Comparison of ENCODE assay signal across 1 cellular context in the genomic region with DNA sequence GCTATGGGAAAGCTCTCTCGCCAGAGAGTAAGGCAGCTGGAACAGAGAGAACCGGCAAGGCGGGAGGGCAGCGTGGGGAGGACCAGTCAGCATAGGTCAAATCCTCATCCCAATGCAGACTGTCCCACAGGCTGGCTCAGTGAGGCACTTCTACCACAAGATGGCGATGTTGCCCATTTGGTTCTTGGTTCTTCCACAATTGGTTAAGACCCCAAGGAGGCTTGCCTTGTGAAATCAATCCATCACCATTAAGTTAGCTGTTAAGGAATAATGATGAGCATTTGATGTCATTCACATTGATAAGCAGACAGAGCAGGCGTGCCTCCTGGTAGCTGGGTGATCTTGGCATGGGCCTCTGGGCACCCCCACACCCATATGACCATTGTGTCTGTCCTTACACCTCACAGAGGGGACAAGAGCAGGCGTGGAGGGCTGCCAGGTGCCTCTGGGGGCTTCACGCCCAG.
TF ChIP-seq lines count a peak whose summit lies in the region.

No MANE protein-coding gene starts in this region.

TF ChIP-seq in HepG2, 621 proteins besides CTCF, POLR2A, EP300 and RAD21 (continues in another document):
- TF ChIP-seq, protein P1, sequence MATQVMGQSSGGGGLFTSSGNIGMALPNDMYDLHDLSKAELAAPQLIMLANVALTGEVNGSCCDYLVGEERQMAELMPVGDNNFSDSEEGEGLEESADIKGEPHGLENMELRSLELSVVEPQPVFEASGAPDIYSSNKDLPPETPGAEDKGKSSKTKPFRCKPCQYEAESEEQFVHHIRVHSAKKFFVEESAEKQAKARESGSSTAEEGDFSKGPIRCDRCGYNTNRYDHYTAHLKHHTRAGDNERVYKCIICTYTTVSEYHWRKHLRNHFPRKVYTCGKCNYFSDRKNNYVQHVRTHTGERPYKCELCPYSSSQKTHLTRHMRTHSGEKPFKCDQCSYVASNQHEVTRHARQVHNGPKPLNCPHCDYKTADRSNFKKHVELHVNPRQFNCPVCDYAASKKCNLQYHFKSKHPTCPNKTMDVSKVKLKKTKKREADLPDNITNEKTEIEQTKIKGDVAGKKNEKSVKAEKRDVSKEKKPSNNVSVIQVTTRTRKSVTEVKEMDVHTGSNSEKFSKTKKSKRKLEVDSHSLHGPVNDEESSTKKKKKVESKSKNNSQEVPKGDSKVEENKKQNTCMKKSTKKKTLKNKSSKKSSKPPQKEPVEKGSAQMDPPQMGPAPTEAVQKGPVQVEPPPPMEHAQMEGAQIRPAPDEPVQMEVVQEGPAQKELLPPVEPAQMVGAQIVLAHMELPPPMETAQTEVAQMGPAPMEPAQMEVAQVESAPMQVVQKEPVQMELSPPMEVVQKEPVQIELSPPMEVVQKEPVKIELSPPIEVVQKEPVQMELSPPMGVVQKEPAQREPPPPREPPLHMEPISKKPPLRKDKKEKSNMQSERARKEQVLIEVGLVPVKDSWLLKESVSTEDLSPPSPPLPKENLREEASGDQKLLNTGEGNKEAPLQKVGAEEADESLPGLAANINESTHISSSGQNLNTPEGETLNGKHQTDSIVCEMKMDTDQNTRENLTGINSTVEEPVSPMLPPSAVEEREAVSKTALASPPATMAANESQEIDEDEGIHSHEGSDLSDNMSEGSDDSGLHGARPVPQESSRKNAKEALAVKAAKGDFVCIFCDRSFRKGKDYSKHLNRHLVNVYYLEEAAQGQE (IDR thresholded peaks at IDR 0.05; ENCODE audit: borderline replicate concordance in 1 of 2, low read depth in 1 of 2, low read length in 2 of 2), result no peak
- TF ChIP-seq SMAD3 (CRISPR knock-in tag; IDR thresholded peaks at IDR 0.05) (peak; percentile 43; the same call in 1 of the 2 replicates), NPAS2 (CRISPR knock-in tag; IDR thresholded peaks at IDR 0.05; ENCODE audit: borderline replicate concordance) (no peak), NR2F6 (IDR thresholded peaks at IDR 0.05) (no peak), NR2F6 (CRISPR knock-in tag; IDR thresholded peaks at IDR 0.05) (peak; percentile 61), MED8 (CRISPR knock-in tag; IDR thresholded peaks at IDR 0.05; ENCODE audit: insufficient replicate concordance) (no peak), REL (CRISPR knock-in tag; conservative IDR thresholded peaks at IDR 0.05) (no peak), JUND (CRISPR knock-in tag; IDR thresholded peaks at IDR 0.05) (no peak), SMAD9 (CRISPR knock-in tag; IDR thresholded peaks at IDR 0.05) (no peak), NCOA1 (CRISPR knock-in tag; IDR thresholded peaks at IDR 0.05) (no peak), NR1H2 (CRISPR knock-in tag; IDR thresholded peaks at IDR 0.05; ENCODE audit: borderline replicate concordance, low read depth) (no peak), KLF9 (CRISPR knock-in tag; IDR thresholded peaks at IDR 0.05; ENCODE audit: low read depth) (no peak), GATA4 (IDR thresholded peaks at IDR 0.05; ENCODE audit: borderline replicate concordance, low read depth) (no peak), PAX8 (CRISPR knock-in tag; IDR thresholded peaks at IDR 0.05; ENCODE audit: borderline replicate concordance) (no peak), THAP11 (CRISPR knock-in tag; IDR thresholded peaks at IDR 0.05) (0 out of 2 replicates have a peak, but pooled peaks have one; percentile 46), SRSF9 (IDR thresholded peaks at IDR 0.05; ENCODE audit: borderline replicate concordance, insufficient read depth, low read depth, low read length, poor library complexity, severe bottlenecking) (no peak), MTA3 (CRISPR knock-in tag; IDR thresholded peaks at IDR 0.05) (no peak), KLF16 (CRISPR knock-in tag; IDR thresholded peaks at IDR 0.05) (0 out of 4 replicates have a peak, but pooled peaks of 1 of the 2 experiments have one; percentile 38), ZMYM4 (CRISPR knock-in tag; IDR thresholded peaks at IDR 0.05) (no peak), SP2 (CRISPR knock-in tag; IDR thresholded peaks at IDR 0.05) (0 out of 2 replicates have a peak, but pooled peaks have one; percentile 14), HOXA7 (CRISPR knock-in tag; IDR thresholded peaks at IDR 0.05) (no peak), SMAD1 (CRISPR knock-in tag; IDR thresholded peaks at IDR 0.05; ENCODE audit: borderline replicate concordance, low read depth) (0 out of 2 replicates have a peak, but pooled peaks have one; percentile 36), DMAP1 (CRISPR knock-in tag; IDR thresholded peaks at IDR 0.05) (no peak), ZC3H13 (CRISPR knock-in tag; IDR thresholded peaks at IDR 0.05) (no peak), ZNF30 (CRISPR knock-in tag; IDR thresholded peaks at IDR 0.05) (no peak), KDM2A (CRISPR knock-in tag; IDR thresholded peaks at IDR 0.05; ENCODE audit: borderline replicate concordance, low read depth) (peak; percentile 76), FOXK1 (CRISPR knock-in tag; IDR thresholded peaks at IDR 0.05; ENCODE audit: borderline replicate concordance, low read depth) (no peak)
- TF ChIP-seq, protein P2, sequence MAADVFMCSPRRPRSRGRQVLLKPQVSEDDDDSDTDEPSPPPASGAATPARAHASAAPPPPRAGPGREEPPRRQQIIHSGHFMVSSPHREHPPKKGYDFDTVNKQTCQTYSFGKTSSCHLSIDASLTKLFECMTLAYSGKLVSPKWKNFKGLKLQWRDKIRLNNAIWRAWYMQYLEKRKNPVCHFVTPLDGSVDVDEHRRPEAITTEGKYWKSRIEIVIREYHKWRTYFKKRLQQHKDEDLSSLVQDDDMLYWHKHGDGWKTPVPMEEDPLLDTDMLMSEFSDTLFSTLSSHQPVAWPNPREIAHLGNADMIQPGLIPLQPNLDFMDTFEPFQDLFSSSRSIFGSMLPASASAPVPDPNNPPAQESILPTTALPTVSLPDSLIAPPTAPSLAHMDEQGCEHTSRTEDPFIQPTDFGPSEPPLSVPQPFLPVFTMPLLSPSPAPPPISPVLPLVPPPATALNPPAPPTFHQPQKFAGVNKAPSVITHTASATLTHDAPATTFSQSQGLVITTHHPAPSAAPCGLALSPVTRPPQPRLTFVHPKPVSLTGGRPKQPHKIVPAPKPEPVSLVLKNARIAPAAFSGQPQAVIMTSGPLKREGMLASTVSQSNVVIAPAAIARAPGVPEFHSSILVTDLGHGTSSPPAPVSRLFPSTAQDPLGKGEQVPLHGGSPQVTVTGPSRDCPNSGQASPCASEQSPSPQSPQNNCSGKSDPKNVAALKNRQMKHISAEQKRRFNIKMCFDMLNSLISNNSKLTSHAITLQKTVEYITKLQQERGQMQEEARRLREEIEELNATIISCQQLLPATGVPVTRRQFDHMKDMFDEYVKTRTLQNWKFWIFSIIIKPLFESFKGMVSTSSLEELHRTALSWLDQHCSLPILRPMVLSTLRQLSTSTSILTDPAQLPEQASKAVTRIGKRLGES (CRISPR knock-in tag; IDR thresholded peaks at IDR 0.05; ENCODE audit: borderline replicate concordance), result no peak
- TF ChIP-seq, protein P3, sequence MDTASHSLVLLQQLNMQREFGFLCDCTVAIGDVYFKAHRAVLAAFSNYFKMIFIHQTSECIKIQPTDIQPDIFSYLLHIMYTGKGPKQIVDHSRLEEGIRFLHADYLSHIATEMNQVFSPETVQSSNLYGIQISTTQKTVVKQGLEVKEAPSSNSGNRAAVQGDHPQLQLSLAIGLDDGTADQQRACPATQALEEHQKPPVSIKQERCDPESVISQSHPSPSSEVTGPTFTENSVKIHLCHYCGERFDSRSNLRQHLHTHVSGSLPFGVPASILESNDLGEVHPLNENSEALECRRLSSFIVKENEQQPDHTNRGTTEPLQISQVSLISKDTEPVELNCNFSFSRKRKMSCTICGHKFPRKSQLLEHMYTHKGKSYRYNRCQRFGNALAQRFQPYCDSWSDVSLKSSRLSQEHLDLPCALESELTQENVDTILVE (CRISPR knock-in tag; IDR thresholded peaks at IDR 0.05), result peak; percentile 38; the same call in 1 of the 2 replicates
- TF ChIP-seq, protein P4, sequence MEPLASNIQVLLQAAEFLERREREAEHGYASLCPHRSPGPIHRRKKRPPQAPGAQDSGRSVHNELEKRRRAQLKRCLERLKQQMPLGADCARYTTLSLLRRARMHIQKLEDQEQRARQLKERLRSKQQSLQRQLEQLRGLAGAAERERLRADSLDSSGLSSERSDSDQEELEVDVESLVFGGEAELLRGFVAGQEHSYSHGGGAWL (CRISPR knock-in tag; IDR thresholded peaks at IDR 0.05), result no peak
- TF ChIP-seq, protein P5, sequence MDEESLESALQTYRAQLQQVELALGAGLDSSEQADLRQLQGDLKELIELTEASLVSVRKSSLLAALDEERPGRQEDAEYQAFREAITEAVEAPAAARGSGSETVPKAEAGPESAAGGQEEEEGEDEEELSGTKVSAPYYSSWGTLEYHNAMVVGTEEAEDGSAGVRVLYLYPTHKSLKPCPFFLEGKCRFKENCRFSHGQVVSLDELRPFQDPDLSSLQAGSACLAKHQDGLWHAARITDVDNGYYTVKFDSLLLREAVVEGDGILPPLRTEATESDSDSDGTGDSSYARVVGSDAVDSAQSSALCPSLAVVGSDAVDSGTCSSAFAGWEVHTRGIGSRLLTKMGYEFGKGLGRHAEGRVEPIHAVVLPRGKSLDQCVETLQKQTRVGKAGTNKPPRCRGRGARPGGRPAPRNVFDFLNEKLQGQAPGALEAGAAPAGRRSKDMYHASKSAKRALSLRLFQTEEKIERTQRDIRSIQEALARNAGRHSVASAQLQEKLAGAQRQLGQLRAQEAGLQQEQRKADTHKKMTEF (CRISPR knock-in tag; IDR thresholded peaks at IDR 0.05), result no peak
- TF ChIP-seq, protein P6, sequence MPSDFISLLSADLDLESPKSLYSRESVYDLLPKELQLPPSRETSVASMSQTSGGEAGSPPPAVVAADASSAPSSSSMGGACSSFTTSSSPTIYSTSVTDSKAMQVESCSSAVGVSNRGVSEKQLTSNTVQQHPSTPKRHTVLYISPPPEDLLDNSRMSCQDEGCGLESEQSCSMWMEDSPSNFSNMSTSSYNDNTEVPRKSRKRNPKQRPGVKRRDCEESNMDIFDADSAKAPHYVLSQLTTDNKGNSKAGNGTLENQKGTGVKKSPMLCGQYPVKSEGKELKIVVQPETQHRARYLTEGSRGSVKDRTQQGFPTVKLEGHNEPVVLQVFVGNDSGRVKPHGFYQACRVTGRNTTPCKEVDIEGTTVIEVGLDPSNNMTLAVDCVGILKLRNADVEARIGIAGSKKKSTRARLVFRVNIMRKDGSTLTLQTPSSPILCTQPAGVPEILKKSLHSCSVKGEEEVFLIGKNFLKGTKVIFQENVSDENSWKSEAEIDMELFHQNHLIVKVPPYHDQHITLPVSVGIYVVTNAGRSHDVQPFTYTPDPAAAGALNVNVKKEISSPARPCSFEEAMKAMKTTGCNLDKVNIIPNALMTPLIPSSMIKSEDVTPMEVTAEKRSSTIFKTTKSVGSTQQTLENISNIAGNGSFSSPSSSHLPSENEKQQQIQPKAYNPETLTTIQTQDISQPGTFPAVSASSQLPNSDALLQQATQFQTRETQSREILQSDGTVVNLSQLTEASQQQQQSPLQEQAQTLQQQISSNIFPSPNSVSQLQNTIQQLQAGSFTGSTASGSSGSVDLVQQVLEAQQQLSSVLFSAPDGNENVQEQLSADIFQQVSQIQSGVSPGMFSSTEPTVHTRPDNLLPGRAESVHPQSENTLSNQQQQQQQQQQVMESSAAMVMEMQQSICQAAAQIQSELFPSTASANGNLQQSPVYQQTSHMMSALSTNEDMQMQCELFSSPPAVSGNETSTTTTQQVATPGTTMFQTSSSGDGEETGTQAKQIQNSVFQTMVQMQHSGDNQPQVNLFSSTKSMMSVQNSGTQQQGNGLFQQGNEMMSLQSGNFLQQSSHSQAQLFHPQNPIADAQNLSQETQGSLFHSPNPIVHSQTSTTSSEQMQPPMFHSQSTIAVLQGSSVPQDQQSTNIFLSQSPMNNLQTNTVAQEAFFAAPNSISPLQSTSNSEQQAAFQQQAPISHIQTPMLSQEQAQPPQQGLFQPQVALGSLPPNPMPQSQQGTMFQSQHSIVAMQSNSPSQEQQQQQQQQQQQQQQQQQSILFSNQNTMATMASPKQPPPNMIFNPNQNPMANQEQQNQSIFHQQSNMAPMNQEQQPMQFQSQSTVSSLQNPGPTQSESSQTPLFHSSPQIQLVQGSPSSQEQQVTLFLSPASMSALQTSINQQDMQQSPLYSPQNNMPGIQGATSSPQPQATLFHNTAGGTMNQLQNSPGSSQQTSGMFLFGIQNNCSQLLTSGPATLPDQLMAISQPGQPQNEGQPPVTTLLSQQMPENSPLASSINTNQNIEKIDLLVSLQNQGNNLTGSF (CRISPR knock-in tag; IDR thresholded peaks at IDR 0.05), result no peak
- TF ChIP-seq, protein P7, sequence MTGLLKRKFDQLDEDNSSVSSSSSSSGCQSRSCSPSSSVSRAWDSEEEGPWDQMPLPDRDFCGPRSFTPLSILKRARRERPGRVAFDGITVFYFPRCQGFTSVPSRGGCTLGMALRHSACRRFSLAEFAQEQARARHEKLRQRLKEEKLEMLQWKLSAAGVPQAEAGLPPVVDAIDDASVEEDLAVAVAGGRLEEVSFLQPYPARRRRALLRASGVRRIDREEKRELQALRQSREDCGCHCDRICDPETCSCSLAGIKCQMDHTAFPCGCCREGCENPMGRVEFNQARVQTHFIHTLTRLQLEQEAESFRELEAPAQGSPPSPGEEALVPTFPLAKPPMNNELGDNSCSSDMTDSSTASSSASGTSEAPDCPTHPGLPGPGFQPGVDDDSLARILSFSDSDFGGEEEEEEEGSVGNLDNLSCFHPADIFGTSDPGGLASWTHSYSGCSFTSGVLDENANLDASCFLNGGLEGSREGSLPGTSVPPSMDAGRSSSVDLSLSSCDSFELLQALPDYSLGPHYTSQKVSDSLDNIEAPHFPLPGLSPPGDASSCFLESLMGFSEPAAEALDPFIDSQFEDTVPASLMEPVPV (CRISPR knock-in tag; IDR thresholded peaks at IDR 0.05), result no peak
- TF ChIP-seq, protein P8, sequence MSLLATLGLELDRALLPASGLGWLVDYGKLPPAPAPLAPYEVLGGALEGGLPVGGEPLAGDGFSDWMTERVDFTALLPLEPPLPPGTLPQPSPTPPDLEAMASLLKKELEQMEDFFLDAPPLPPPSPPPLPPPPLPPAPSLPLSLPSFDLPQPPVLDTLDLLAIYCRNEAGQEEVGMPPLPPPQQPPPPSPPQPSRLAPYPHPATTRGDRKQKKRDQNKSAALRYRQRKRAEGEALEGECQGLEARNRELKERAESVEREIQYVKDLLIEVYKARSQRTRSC (CRISPR knock-in tag; IDR thresholded peaks at IDR 0.05; ENCODE audit: low read depth), result 0 out of 2 replicates have a peak, but pooled peaks have one; percentile 50
- TF ChIP-seq, protein P9, sequence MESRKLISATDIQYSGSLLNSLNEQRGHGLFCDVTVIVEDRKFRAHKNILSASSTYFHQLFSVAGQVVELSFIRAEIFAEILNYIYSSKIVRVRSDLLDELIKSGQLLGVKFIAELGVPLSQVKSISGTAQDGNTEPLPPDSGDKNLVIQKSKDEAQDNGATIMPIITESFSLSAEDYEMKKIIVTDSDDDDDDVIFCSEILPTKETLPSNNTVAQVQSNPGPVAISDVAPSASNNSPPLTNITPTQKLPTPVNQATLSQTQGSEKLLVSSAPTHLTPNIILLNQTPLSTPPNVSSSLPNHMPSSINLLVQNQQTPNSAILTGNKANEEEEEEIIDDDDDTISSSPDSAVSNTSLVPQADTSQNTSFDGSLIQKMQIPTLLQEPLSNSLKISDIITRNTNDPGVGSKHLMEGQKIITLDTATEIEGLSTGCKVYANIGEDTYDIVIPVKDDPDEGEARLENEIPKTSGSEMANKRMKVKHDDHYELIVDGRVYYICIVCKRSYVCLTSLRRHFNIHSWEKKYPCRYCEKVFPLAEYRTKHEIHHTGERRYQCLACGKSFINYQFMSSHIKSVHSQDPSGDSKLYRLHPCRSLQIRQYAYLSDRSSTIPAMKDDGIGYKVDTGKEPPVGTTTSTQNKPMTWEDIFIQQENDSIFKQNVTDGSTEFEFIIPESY (CRISPR knock-in tag; IDR thresholded peaks at IDR 0.05), result 0 out of 2 replicates have a peak, but pooled peaks have one; percentile 21
- TF ChIP-seq, protein P10, sequence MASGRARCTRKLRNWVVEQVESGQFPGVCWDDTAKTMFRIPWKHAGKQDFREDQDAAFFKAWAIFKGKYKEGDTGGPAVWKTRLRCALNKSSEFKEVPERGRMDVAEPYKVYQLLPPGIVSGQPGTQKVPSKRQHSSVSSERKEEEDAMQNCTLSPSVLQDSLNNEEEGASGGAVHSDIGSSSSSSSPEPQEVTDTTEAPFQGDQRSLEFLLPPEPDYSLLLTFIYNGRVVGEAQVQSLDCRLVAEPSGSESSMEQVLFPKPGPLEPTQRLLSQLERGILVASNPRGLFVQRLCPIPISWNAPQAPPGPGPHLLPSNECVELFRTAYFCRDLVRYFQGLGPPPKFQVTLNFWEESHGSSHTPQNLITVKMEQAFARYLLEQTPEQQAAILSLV (CRISPR knock-in tag; IDR thresholded peaks at IDR 0.05; ENCODE audit: borderline replicate concordance), result no peak
